Comparison of ENCODE assay signal across 8 cellular contexts in the genomic region with DNA sequence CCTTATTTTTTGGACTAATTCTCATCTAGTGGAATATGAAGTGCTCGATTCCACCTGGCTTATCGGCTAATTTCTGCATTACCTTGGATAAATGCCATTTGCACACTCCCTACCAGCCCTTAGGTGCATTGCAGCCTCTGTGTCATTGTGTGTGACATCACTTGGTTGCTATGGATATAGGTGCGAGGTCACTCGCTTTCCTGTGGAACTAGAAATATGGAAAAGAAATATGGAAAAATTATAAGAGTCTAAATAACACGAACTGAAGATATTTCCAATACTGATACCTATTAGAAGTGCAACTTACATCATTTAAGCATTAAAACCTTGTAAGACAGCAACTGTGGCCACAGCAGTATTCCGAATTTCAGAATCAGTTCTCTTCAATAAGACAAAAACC. TPM values are rescaled to one million over a fixed set of nuclear protein-coding genes. Genes with fewer than 3 reads are reported as not detected.
DNase-seq lines count a peak whose midpoint lies in the region; FAIRE-seq and TF ChIP-seq lines count a peak whose summit lies in the region.

No MANE protein-coding gene starts in this region.

- H4K20me1 ChIP-seq in BLaER1 = peaks cover 68% of the 10 kb centered on the region

- peaks cover 10% of the 10 kb centered on the region; the same call in 1 of the 2 replicates for H3K9me3 ChIP-seq in BLaER1
- no peaks in the 10 kb centered on the region for H3K9me3 ChIP-seq in HUES48 (ENCODE audit: control insufficient read depth, insufficient read depth, low read length)
- H3K9me3 ChIP-seq in small intestine (ENCODE audit: control insufficient read depth, low read depth) = no peaks in the 10 kb centered on the region

- H3K27ac ChIP-seq in BLaER1 (peak overlapping the region; percentile 98; the same call in 1 of the 2 replicates), HUES48 (ENCODE audit: low read depth, low read length) (no peak overlapping the region), small intestine (ENCODE audit: low read depth in 1 of 2, low read length in 1 of 2) (no peak overlapping the region)

- H3K4me2 ChIP-seq in BLaER1 = peak overlapping the region; percentile 83

- 14 to 49% (median 32%) methylated on average over 6 of the region's 6 CpGs for WGBS in small intestine, 3 donors

- H3K9me3 Mint-ChIP-seq in T-helper 2 cell treated with Interferon-gamma antibody and Interleukin-4, amounts not matched to agents 5 μg/mL and 100 μg/mL, for 36 hours = no peaks in the 10 kb centered on the region
- H3K9me3 Mint-ChIP-seq in glutamatergic neuron (ENCODE audit: unreplicated experiment) = peaks cover 24% of the 10 kb centered on the region

- FAIRE-seq in small intestine (lab: Jason Lieb, UNC) = no peak

- no peak for TF ChIP-seq CTCF in glutamatergic neuron (IDR thresholded peaks at IDR 0.05; ENCODE audit: partially characterized antibody, unreplicated experiment)

- H3K4me3 ChIP-seq in BLaER1 (peak overlapping the region; percentile 92), HUES48 (ENCODE audit: low read depth, low read length) (peak overlapping the region; percentile 100), small intestine (ENCODE audit: low read depth in 1 of 2, low read length in 2 of 2) (no peak overlapping the region)

- H3K4me1 ChIP-seq in BLaER1 (peaks cover 45% of the 10 kb centered on the region), HUES48 (ENCODE audit: control insufficient read depth, insufficient read depth, low read length) (peaks cover 28% of the 10 kb centered on the region), small intestine (ENCODE audit: control insufficient read depth in 2 of 2, insufficient read depth in 1 of 2, low read depth in 1 of 2, low read length in 1 of 2) (peaks cover 0 to 11% of the 10 kb centered on the region in 2 donors)

- no peak for DNase-seq in T-helper 2 cell treated with Interferon-gamma antibody and Interleukin-4, amounts not matched to agents 5 μg/mL and 100 μg/mL, for 36 hours (ENCODE audit: low spot score)
- DNase-seq in glutamatergic neuron = no peak
- DNase-seq in small intestine = peak; percentile 83
- DNase-seq in cerebellar nuclear complex (lab: John Stamatoyannopoulos, UW) = no peak
- DNase-seq in C1 segment of cervical spinal cord (lab: John Stamatoyannopoulos, UW) = no peak
- no peak for DNase-seq in NOMO-1 treated with dmso at 0.1 percent for 144 hours (lab: John Stamatoyannopoulos, UW; ENCODE audit: unreplicated experiment)

- H3K9ac ChIP-seq in BLaER1 (peak overlapping the region; percentile 99), HUES48 (ENCODE audit: low read depth, low read length) (no peak overlapping the region; the same call in 1 of the 2 replicates)

- H3K27me3 ChIP-seq in BLaER1 = no peaks in the 10 kb centered on the region
- H3K27me3 ChIP-seq in HUES48 (ENCODE audit: control insufficient read depth, insufficient read depth, low read length) = no peaks in the 10 kb centered on the region
- no peaks in the 10 kb centered on the region for H3K27me3 ChIP-seq in small intestine (ENCODE audit: control insufficient read depth in 2 of 2, insufficient read depth in 2 of 2, low read length in 2 of 2)

- H3K36me3 Mint-ChIP-seq in T-helper 2 cell treated with Interferon-gamma antibody and Interleukin-4, amounts not matched to agents 5 μg/mL and 100 μg/mL, for 36 hours (ENCODE audit: low read depth) = peaks cover 37% of the 10 kb centered on the region
- H3K36me3 Mint-ChIP-seq in glutamatergic neuron (ENCODE audit: unreplicated experiment) = peaks cover 13% of the 10 kb centered on the region

- peak overlapping the region; percentile 95 for H3K4me3 Mint-ChIP-seq in T-helper 2 cell treated with Interferon-gamma antibody and Interleukin-4, amounts not matched to agents 5 μg/mL and 100 μg/mL, for 36 hours
- H3K4me3 Mint-ChIP-seq in glutamatergic neuron (ENCODE audit: unreplicated experiment) = peak overlapping the region; percentile 98

- H3K36me3 ChIP-seq in BLaER1 = peaks cover 52% of the 10 kb centered on the region
- H3K36me3 ChIP-seq in HUES48 (ENCODE audit: control insufficient read depth, insufficient read depth, low read length) = peaks cover 37% of the 10 kb centered on the region
- H3K36me3 ChIP-seq in small intestine (ENCODE audit: control insufficient read depth in 2 of 2, insufficient read depth in 2 of 2, low read length in 2 of 2) = no peaks in the 10 kb centered on the region

- H3K4me1 Mint-ChIP-seq in T-helper 2 cell treated with Interferon-gamma antibody and Interleukin-4, amounts not matched to agents 5 μg/mL and 100 μg/mL, for 36 hours (ENCODE audit: low read depth) = peaks cover 35% of the 10 kb centered on the region
- peaks cover 27% of the 10 kb centered on the region for H3K4me1 Mint-ChIP-seq in glutamatergic neuron (ENCODE audit: low read depth, unreplicated experiment)

- H3K27me3 Mint-ChIP-seq in T-helper 2 cell treated with Interferon-gamma antibody and Interleukin-4, amounts not matched to agents 5 μg/mL and 100 μg/mL, for 36 hours (ENCODE audit: low read depth) = no peaks in the 10 kb centered on the region
- peaks cover 19% of the 10 kb centered on the region for H3K27me3 Mint-ChIP-seq in glutamatergic neuron (ENCODE audit: unreplicated experiment)

- peak overlapping the region; percentile 70 for H3K27ac Mint-ChIP-seq in T-helper 2 cell treated with Interferon-gamma antibody and Interleukin-4, amounts not matched to agents 5 μg/mL and 100 μg/mL, for 36 hours
- H3K27ac Mint-ChIP-seq in glutamatergic neuron (ENCODE audit: unreplicated experiment) = peak overlapping the region; percentile 100

RNA-seq across cellular contexts. Expression of gene YWHAG, which starts 2.0 kb away (rescaled TPM):
- 650 TPM for total RNA-seq in glutamatergic neuron (ENCODE audit: unreplicated experiment)
- polyA plus RNA-seq in small intestine = 10 to 100 TPM; 47.4 to 59.2 (median 49.7) TPM

RNA-seq across cellular contexts. Expression of gene SSC4D, which starts 52.7 kb away (rescaled TPM):
- total RNA-seq in glutamatergic neuron (ENCODE audit: unreplicated experiment) = 6.1 TPM
- polyA plus RNA-seq in small intestine = under 1 TPM in 1 of 3 donors, not detected in 2; 0.72 TPM

RNA-seq across cellular contexts. Expression of gene HSPB1, which starts 54.4 kb away (rescaled TPM):
- total RNA-seq in glutamatergic neuron (ENCODE audit: unreplicated experiment) = 50.4 TPM
- 100 to 1,000 TPM in 2 of 3 donors, 10 to 100 TPM in 1; 77.4 to 253 (median 145) TPM for polyA plus RNA-seq in small intestine

Comparison
In these comparisons a context has a peak if more than half of its experiments do, and no peak if none do; other contexts are left out.
1. H3K4me3 ChIP-seq: peak in BLaER1 (single experiment) and HUES48 (single experiment); none in small intestine (0 of 2).